1 cellular context compared by ENCODE assay signal in the genomic region with DNA sequence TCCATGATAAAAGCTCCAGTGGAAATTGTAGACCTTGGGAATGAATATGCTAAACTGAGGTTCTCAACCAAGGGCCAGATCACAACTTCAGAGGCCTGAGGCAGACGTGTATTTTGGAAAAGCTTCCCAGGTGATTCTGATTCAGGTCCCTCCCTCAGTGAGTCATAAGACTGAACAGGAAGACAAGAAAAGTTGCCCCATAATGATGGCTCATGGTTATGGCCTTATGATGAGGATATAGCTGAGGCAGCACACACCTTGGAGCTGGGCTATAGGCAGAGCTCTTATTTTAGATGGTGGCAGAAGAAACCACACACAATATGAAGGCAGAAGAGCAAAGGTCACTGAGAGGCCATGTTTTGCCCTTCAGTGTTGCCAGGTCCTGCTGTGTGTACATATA.
TF ChIP-seq lines count a peak whose summit lies in the region.

No MANE protein-coding gene starts in this region.

TF ChIP-seq in HepG2, 621 proteins besides CTCF, POLR2A, EP300 and RAD21 (continued from another document):
- TF ChIP-seq PAX8 (CRISPR knock-in tag; IDR thresholded peaks at IDR 0.05; ENCODE audit: borderline replicate concordance): no peak
- TF ChIP-seq, protein P1, sequence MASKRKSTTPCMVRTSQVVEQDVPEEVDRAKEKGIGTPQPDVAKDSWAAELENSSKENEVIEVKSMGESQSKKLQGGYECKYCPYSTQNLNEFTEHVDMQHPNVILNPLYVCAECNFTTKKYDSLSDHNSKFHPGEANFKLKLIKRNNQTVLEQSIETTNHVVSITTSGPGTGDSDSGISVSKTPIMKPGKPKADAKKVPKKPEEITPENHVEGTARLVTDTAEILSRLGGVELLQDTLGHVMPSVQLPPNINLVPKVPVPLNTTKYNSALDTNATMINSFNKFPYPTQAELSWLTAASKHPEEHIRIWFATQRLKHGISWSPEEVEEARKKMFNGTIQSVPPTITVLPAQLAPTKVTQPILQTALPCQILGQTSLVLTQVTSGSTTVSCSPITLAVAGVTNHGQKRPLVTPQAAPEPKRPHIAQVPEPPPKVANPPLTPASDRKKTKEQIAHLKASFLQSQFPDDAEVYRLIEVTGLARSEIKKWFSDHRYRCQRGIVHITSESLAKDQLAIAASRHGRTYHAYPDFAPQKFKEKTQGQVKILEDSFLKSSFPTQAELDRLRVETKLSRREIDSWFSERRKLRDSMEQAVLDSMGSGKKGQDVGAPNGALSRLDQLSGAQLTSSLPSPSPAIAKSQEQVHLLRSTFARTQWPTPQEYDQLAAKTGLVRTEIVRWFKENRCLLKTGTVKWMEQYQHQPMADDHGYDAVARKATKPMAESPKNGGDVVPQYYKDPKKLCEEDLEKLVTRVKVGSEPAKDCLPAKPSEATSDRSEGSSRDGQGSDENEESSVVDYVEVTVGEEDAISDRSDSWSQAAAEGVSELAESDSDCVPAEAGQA (IDR thresholded peaks at IDR 0.05; ENCODE audit: low read depth): no peak
- TF ChIP-seq, protein P1 (CRISPR knock-in tag; IDR thresholded peaks at IDR 0.05; ENCODE audit: borderline replicate concordance): no peak
- peak; percentile 38; the same call in 1 of the 2 replicates for TF ChIP-seq HNF4A (CRISPR knock-in tag; IDR thresholded peaks at IDR 0.05)
- no peak for TF ChIP-seq FOXA1 (IDR thresholded peaks at IDR 0.05)
- 0 out of 2 replicates have a peak, but pooled peaks have one; percentile 16 for TF ChIP-seq FOXA1 (CRISPR knock-in tag; IDR thresholded peaks at IDR 0.05)
- TF ChIP-seq ZFP37 (CRISPR knock-in tag; IDR thresholded peaks at IDR 0.05; ENCODE audit: borderline replicate concordance): no peak
- 0 out of 2 replicates have a peak, but pooled peaks have one; percentile 2 for TF ChIP-seq MAFF (IDR thresholded peaks at IDR 0.05; ENCODE audit: low read depth, low read length)
- TF ChIP-seq ZNF224 (CRISPR knock-in tag; IDR thresholded peaks at IDR 0.05): no peak
- TF ChIP-seq, protein P2, sequence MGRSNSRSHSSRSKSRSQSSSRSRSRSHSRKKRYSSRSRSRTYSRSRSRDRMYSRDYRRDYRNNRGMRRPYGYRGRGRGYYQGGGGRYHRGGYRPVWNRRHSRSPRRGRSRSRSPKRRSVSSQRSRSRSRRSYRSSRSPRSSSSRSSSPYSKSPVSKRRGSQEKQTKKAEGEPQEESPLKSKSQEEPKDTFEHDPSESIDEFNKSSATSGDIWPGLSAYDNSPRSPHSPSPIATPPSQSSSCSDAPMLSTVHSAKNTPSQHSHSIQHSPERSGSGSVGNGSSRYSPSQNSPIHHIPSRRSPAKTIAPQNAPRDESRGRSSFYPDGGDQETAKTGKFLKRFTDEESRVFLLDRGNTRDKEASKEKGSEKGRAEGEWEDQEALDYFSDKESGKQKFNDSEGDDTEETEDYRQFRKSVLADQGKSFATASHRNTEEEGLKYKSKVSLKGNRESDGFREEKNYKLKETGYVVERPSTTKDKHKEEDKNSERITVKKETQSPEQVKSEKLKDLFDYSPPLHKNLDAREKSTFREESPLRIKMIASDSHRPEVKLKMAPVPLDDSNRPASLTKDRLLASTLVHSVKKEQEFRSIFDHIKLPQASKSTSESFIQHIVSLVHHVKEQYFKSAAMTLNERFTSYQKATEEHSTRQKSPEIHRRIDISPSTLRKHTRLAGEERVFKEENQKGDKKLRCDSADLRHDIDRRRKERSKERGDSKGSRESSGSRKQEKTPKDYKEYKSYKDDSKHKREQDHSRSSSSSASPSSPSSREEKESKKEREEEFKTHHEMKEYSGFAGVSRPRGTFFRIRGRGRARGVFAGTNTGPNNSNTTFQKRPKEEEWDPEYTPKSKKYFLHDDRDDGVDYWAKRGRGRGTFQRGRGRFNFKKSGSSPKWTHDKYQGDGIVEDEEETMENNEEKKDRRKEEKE (IDR thresholded peaks at IDR 0.05): no peak
- TF ChIP-seq, protein P3, sequence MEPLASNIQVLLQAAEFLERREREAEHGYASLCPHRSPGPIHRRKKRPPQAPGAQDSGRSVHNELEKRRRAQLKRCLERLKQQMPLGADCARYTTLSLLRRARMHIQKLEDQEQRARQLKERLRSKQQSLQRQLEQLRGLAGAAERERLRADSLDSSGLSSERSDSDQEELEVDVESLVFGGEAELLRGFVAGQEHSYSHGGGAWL (CRISPR knock-in tag; IDR thresholded peaks at IDR 0.05): no peak
